19 cellular contexts compared by ENCODE assay signal in the genomic region with DNA sequence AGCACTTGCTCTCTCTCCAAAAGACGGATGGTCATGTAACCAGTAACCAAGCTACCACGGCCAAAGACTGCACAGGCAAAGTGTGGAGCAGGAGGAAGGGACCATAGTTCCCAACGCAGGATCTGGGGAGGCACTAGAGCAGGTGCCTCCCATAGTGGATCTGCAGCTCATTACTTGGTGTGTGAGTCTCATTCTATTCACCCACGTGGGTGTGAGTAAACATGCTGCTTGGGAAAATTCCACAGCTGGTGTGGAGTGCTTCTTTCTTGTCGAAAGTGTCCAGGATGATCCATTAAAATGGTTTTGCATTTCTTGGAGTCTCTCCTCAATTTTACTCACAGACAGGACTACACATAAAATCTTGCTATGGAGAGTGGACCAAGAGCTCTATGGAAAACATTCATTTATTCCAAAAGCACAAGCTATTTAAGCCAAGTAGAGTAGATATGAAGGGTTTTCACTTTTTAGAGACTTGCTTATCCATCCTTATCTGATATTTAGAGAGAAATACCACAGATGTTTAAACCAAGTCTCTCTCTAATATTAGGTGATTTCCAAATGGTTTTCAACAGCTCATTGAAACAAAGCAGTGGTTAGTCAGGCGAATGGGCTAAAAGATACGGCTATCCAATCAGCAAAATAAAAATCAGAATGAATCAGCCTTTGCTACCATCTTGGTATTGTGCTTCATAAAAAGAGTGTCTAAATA.
DNase-seq lines count a peak whose midpoint lies in the region; ATAC-seq and TF ChIP-seq lines count a peak whose summit lies in the region.
"Had no signal": no experiment of that assay in that cellular context is flagged by ENCODE, and none has a peak within 500 bp of the region (broad histone marks: within the 10 kb centered on the region; RNA-seq: fewer than 3 reads in every experiment).

No MANE protein-coding gene starts in this region.

- no peaks in the 10 kb centered on the region for H3K4me1 ChIP-seq in CD8-positive, alpha-beta T cell (ENCODE audit: insufficient read depth, low read length)
- H3K4me1 ChIP-seq in stomach = no peaks in the 10 kb centered on the region
- no peaks in the 10 kb centered on the region for H3K4me1 ChIP-seq in suprapubic skin
- H3K4me1 ChIP-seq: ascending aorta had no signal

- TF ChIP-seq EP300 in stomach (IDR thresholded peaks at IDR 0.05) = no peak
- TF ChIP-seq EP300 in suprapubic skin (IDR thresholded peaks at IDR 0.05) = no peak

- intact Hi-C loops in activated CD4-positive, alpha-beta T cell treated with anti-CD3 and anti-CD28 coated beads for 36 hours (cut with DNase I, micrococcal nuclease) = no loop called here
- intact Hi-C loops in activated CD4-positive, alpha-beta T cell treated with anti-CD3 and anti-CD28 coated beads, Interleukin-2, amount 10 ng/mL, durations not matched to agents 24 days and 14 days (cut with micrococcal nuclease) = no loop called here
- intact Hi-C loops in CD8-positive, alpha-beta T cell (cut with DNase I, micrococcal nuclease) = no loop called here
- intact Hi-C loops in stomach (cut with DNase I; ENCODE audit: low total_unique reads) = no loop called here

- H3K36me3 ChIP-seq in CD8-positive, alpha-beta T cell (ENCODE audit: insufficient read depth, low read length) = peaks cover 65% of the 10 kb centered on the region
- H3K36me3 ChIP-seq in stomach = peaks cover 0 to 10% (median 0%) of the 10 kb centered on the region in 4 donors
- H3K36me3 ChIP-seq in suprapubic skin = peaks cover 7% of the 10 kb centered on the region

- peaks cover 57% of the 10 kb centered on the region for H3K36me3 Mint-ChIP-seq in activated CD4-positive, alpha-beta T cell treated with anti-CD3 and anti-CD28 coated beads for 36 hours (ENCODE audit: low read depth)
- peaks cover 76% of the 10 kb centered on the region for H3K36me3 Mint-ChIP-seq in activated CD4-positive, alpha-beta T cell treated with anti-CD3 and anti-CD28 coated beads, Interleukin-2, amount 10 ng/mL, durations not matched to agents 24 days and 14 days (ENCODE audit: low read depth)
- H3K36me3 Mint-ChIP-seq in CD8-positive, alpha-beta T cell = peaks cover 77% of the 10 kb centered on the region
- H3K36me3 Mint-ChIP-seq in T-helper 2 cell treated with Interferon-gamma antibody and Interleukin-4, amounts not matched to agents 5 μg/mL and 100 μg/mL, for 36 hours (ENCODE audit: low read depth) = peaks cover 74% of the 10 kb centered on the region

- DNase-seq in activated CD4-positive, alpha-beta T cell treated with anti-CD3 and anti-CD28 coated beads for 36 hours = no peak
- no peak for DNase-seq in activated CD4-positive, alpha-beta T cell treated with anti-CD3 and anti-CD28 coated beads, Interleukin-2, amount 10 ng/mL, durations not matched to agents 24 days and 14 days
- DNase-seq in CD8-positive, alpha-beta T cell = no peak
- DNase-seq in T-helper 2 cell treated with Interferon-gamma antibody and Interleukin-4, amounts not matched to agents 5 μg/mL and 100 μg/mL, for 36 hours (ENCODE audit: low spot score) = no peak
- DNase-seq in fibroblast of villous mesenchyme (ENCODE audit: low read depth) = peak; percentile 56
- no peak for DNase-seq in stomach
- DNase-seq in suprapubic skin (ENCODE audit: low spot score in 2 of 2) = no peak
- DNase-seq: activated CD8-positive, alpha-beta memory T cell treated with anti-CD3 and anti-CD28 coated beads, Interleukin-2, amount 10 ng/mL, durations not matched to agents 7 days and 5 days; activated effector memory CD4-positive, alpha-beta T cell treated with anti-CD3 and anti-CD28 coated beads, Interleukin-2, amount 50 U/mL, for 16 hours; Calu3; left cardiac atrium; NCI-H69; stimulated activated CD4-positive, alpha-beta T cell treated with anti-CD3 and anti-CD28 coated beads, Interleukin-4, amount 100 ng/mL, for 24 hours had no signal

- CTCF ChIA-PET in activated CD4-positive, alpha-beta T cell treated with anti-CD3 and anti-CD28 coated beads for 36 hours (lab: Charles Lee) = interaction anchor here (1.1 to 1.2 kb wide), 3 partner anchors 10 to 28 kb away, joined by 3 to 5 read pairs (median 3); no protein-coding TSS in a partner anchor
- CTCF ChIA-PET in CD8-positive, alpha-beta T cell (lab: Charles Lee) = interaction anchor here (0.9 to 1.8 kb wide), 4 partner anchors 11 to 42 kb away, joined by 3 to 8 read pairs (median 4); no protein-coding TSS in a partner anchor

- no peaks in the 10 kb centered on the region for H3K9me3 ChIP-seq in CD8-positive, alpha-beta T cell (ENCODE audit: low read length)
- H3K9me3 ChIP-seq in stomach = no peaks in the 10 kb centered on the region
- no peaks in the 10 kb centered on the region for H3K9me3 ChIP-seq in suprapubic skin
- H3K9me3 ChIP-seq: ascending aorta had no signal

- no peak overlapping the region for H3K27ac ChIP-seq in CD8-positive, alpha-beta T cell (ENCODE audit: low read depth, low read length)
- no peak overlapping the region for H3K27ac ChIP-seq in stomach
- H3K27ac ChIP-seq in suprapubic skin = no peak overlapping the region
- H3K27ac ChIP-seq: ascending aorta, RWPE1 had no signal

- H3K27me3 Mint-ChIP-seq in activated CD4-positive, alpha-beta T cell treated with anti-CD3 and anti-CD28 coated beads for 36 hours = no peaks in the 10 kb centered on the region
- no peaks in the 10 kb centered on the region for H3K27me3 Mint-ChIP-seq in activated CD4-positive, alpha-beta T cell treated with anti-CD3 and anti-CD28 coated beads, Interleukin-2, amount 10 ng/mL, durations not matched to agents 24 days and 14 days
- no peaks in the 10 kb centered on the region for H3K27me3 Mint-ChIP-seq in CD8-positive, alpha-beta T cell (ENCODE audit: low read depth)
- H3K27me3 Mint-ChIP-seq in T-helper 2 cell treated with Interferon-gamma antibody and Interleukin-4, amounts not matched to agents 5 μg/mL and 100 μg/mL, for 36 hours (ENCODE audit: low read depth) = no peaks in the 10 kb centered on the region
- H3K27me3 Mint-ChIP-seq: activated CD8-positive, alpha-beta memory T cell treated with anti-CD3 and anti-CD28 coated beads, Interleukin-2, amount 10 ng/mL, durations not matched to agents 7 days and 5 days had no signal

- H3K27me3 ChIP-seq in CD8-positive, alpha-beta T cell (ENCODE audit: insufficient read depth, low read length) = no peaks in the 10 kb centered on the region
- no peaks in the 10 kb centered on the region for H3K27me3 ChIP-seq in stomach
- no peaks in the 10 kb centered on the region for H3K27me3 ChIP-seq in suprapubic skin
- H3K27me3 ChIP-seq: ascending aorta had no signal

- no peak for TF ChIP-seq CTCF in CD8-positive, alpha-beta T cell (IDR thresholded peaks at IDR 0.05)
- TF ChIP-seq CTCF in fibroblast of villous mesenchyme (IDR thresholded peaks at IDR 0.05; ENCODE audit: insufficient read depth, low read depth, low read length) (no peak), stomach (IDR thresholded peaks at IDR 0.05) (no peak), suprapubic skin (IDR thresholded peaks at IDR 0.05) (no peak)

- no peaks in the 10 kb centered on the region for H3K9me3 Mint-ChIP-seq in activated CD4-positive, alpha-beta T cell treated with anti-CD3 and anti-CD28 coated beads for 36 hours (ENCODE audit: low read depth)
- peaks cover 13% of the 10 kb centered on the region for H3K9me3 Mint-ChIP-seq in activated CD4-positive, alpha-beta T cell treated with anti-CD3 and anti-CD28 coated beads, Interleukin-2, amount 10 ng/mL, durations not matched to agents 24 days and 14 days
- H3K9me3 Mint-ChIP-seq in CD8-positive, alpha-beta T cell = no peaks in the 10 kb centered on the region
- H3K9me3 Mint-ChIP-seq in T-helper 2 cell treated with Interferon-gamma antibody and Interleukin-4, amounts not matched to agents 5 μg/mL and 100 μg/mL, for 36 hours = peaks cover 11% of the 10 kb centered on the region
- H3K9me3 Mint-ChIP-seq: neural crest cell had no signal

- H3K4me1 Mint-ChIP-seq in activated CD4-positive, alpha-beta T cell treated with anti-CD3 and anti-CD28 coated beads for 36 hours = peaks cover 15% of the 10 kb centered on the region
- peaks cover 5% of the 10 kb centered on the region for H3K4me1 Mint-ChIP-seq in activated CD4-positive, alpha-beta T cell treated with anti-CD3 and anti-CD28 coated beads, Interleukin-2, amount 10 ng/mL, durations not matched to agents 24 days and 14 days
- H3K4me1 Mint-ChIP-seq in CD8-positive, alpha-beta T cell (ENCODE audit: low read depth) = peaks cover 3% of the 10 kb centered on the region
- H3K4me1 Mint-ChIP-seq in T-helper 2 cell treated with Interferon-gamma antibody and Interleukin-4, amounts not matched to agents 5 μg/mL and 100 μg/mL, for 36 hours (ENCODE audit: low read depth) = peaks cover 5% of the 10 kb centered on the region
- H3K4me1 Mint-ChIP-seq: activated CD8-positive, alpha-beta memory T cell treated with anti-CD3 and anti-CD28 coated beads, Interleukin-2, amount 10 ng/mL, durations not matched to agents 7 days and 5 days; neural crest cell had no signal

- 74 to 82% (median 81%) methylated on average over 7 of the region's 7 CpGs for WGBS in stomach, 5 donors
- WGBS in suprapubic skin = 90% methylated on average over 7 of the region's 7 CpGs

- H3K4me3 ChIP-seq in CD8-positive, alpha-beta T cell (ENCODE audit: low read depth, low read length) = no peak overlapping the region
- no peak overlapping the region for H3K4me3 ChIP-seq in fibroblast of villous mesenchyme (ENCODE audit: low read depth, low read length)
- no peak overlapping the region for H3K4me3 ChIP-seq in stomach
- H3K4me3 ChIP-seq in suprapubic skin = no peak overlapping the region
- H3K4me3 ChIP-seq: ascending aorta had no signal

- H3K27ac Mint-ChIP-seq in activated CD4-positive, alpha-beta T cell treated with anti-CD3 and anti-CD28 coated beads for 36 hours = peak overlapping the region; percentile 78
- H3K27ac Mint-ChIP-seq in activated CD4-positive, alpha-beta T cell treated with anti-CD3 and anti-CD28 coated beads, Interleukin-2, amount 10 ng/mL, durations not matched to agents 24 days and 14 days = no peak overlapping the region
- H3K27ac Mint-ChIP-seq in CD8-positive, alpha-beta T cell = peak overlapping the region; percentile 66
- peak overlapping the region; percentile 31 for H3K27ac Mint-ChIP-seq in T-helper 2 cell treated with Interferon-gamma antibody and Interleukin-4, amounts not matched to agents 5 μg/mL and 100 μg/mL, for 36 hours
- H3K27ac Mint-ChIP-seq: activated CD8-positive, alpha-beta memory T cell treated with anti-CD3 and anti-CD28 coated beads, Interleukin-2, amount 10 ng/mL, durations not matched to agents 7 days and 5 days had no signal

- no peak for TF ChIP-seq POLR2A in stomach (IDR thresholded peaks at IDR 0.05)
- TF ChIP-seq POLR2A in suprapubic skin (IDR thresholded peaks at IDR 0.05) = no peak

- no peak overlapping the region for H3K4me3 Mint-ChIP-seq in activated CD4-positive, alpha-beta T cell treated with anti-CD3 and anti-CD28 coated beads for 36 hours
- H3K4me3 Mint-ChIP-seq in activated CD4-positive, alpha-beta T cell treated with anti-CD3 and anti-CD28 coated beads, Interleukin-2, amount 10 ng/mL, durations not matched to agents 24 days and 14 days = no peak overlapping the region
- no peak overlapping the region for H3K4me3 Mint-ChIP-seq in CD8-positive, alpha-beta T cell
- no peak overlapping the region for H3K4me3 Mint-ChIP-seq in T-helper 2 cell treated with Interferon-gamma antibody and Interleukin-4, amounts not matched to agents 5 μg/mL and 100 μg/mL, for 36 hours
- H3K4me3 Mint-ChIP-seq: activated CD8-positive, alpha-beta memory T cell treated with anti-CD3 and anti-CD28 coated beads, Interleukin-2, amount 10 ng/mL, durations not matched to agents 7 days and 5 days; neural crest cell had no signal

- POLR2A ChIA-PET in activated CD4-positive, alpha-beta T cell treated with anti-CD3 and anti-CD28 coated beads for 36 hours (lab: Charles Lee) = interaction anchor here (0.5 kb wide), 1 partner anchor 245 kb away, joined by 9 read pairs; no protein-coding TSS in a partner anchor
- POLR2A ChIA-PET in CD8-positive, alpha-beta T cell (lab: Charles Lee) = interaction anchor here (1.3 to 2.0 kb wide), 2 partner anchors 10 to 12 kb away, joined by 4 to 5 read pairs; no protein-coding TSS in a partner anchor

- no peak for ATAC-seq in activated CD4-positive, alpha-beta T cell treated with anti-CD3 and anti-CD28 coated beads for 36 hours
- no peak for ATAC-seq in CD8-positive, alpha-beta T cell
- no peak for ATAC-seq in GM18511 (IDR thresholded peaks at IDR 0.05; ENCODE audit: unreplicated experiment)
- ATAC-seq: activated CD8-positive, alpha-beta memory T cell treated with anti-CD3 and anti-CD28 coated beads, Interleukin-2, amount 10 ng/mL, durations not matched to agents 7 days and 5 days; HepG2; SK-N-SH treated with all-trans-retinoic acid at 6 μM for 48 hours had no signal
